ENCODE assay signal across 1 cellular context in genomic region chr19:54465367-54466109, GRCh38.
TF ChIP-seq lines count a peak whose summit lies in the region.

No MANE protein-coding gene starts in this region.

TF ChIP-seq in GM23338, 12 proteins besides CTCF, POLR2A, EP300 and RAD21 (continued from another document):
- no peak for TF ChIP-seq REST (IDR thresholded peaks at IDR 0.05; ENCODE audit: unreplicated experiment)
TF ChIP-seq in GM23338: peak in this region for 0.
